In the genomic region with DNA sequence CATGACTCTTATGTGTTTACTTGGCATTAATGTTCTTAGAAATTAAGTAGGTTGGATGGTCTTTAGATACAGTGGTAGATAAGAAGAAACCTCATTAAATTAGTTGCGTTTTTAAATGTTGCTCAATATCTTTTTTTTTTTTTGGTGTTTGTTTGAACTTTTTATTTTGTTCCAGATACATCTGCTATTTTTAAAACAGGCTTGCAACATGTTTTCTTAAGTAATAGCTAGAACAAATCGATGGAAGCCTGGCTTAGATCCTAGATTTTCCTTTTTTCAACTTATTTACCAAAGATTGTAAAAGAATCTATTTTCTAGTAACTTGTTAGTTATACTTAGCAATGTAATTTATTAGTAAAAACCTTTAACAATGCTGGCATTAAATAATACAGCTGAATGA, we compare ENCODE assay signal across 17 cellular contexts. TPM values are rescaled to one million over a fixed set of nuclear protein-coding genes. Genes with fewer than 3 reads are reported as not detected.
DNase-seq lines count a peak whose midpoint lies in the region; ATAC-seq, FAIRE-seq and TF ChIP-seq lines count a peak whose summit lies in the region.
"Had no signal": no experiment of that assay in that cellular context is flagged by ENCODE, and none has a peak within 500 bp of the region (broad histone marks: within the 10 kb centered on the region; RNA-seq: fewer than 3 reads in every experiment).

No MANE protein-coding gene starts in this region.

- no peaks in the 10 kb centered on the region for H3K27me3 Mint-ChIP-seq in T-helper 17 cell
- H3K27me3 Mint-ChIP-seq in effector memory CD8-positive, alpha-beta T cell, result no peaks in the 10 kb centered on the region
- H3K27me3 Mint-ChIP-seq: B cell; CD4-positive, alpha-beta T cell had no signal

- CTCF ChIA-PET in A549 (lab: Yijun Ruan, JAX), result interaction anchor here (1.0 to 2.0 kb wide), 2 partner anchors 83 to 854 kb away, joined by 3 to 9 read pairs; no protein-coding TSS in a partner anchor

- H3K36me3 Mint-ChIP-seq in T-helper 17 cell (ENCODE audit: low read depth), result no peaks in the 10 kb centered on the region
- H3K36me3 Mint-ChIP-seq in effector memory CD8-positive, alpha-beta T cell (ENCODE audit: insufficient read depth), result peaks cover 3% of the 10 kb centered on the region

- peaks cover 11% of the 10 kb centered on the region for H3K4me1 Mint-ChIP-seq in T-helper 17 cell
- no peaks in the 10 kb centered on the region for H3K4me1 Mint-ChIP-seq in effector memory CD8-positive, alpha-beta T cell (ENCODE audit: low read depth in 2 of 2)

- H3K9me3 Mint-ChIP-seq in effector memory CD8-positive, alpha-beta T cell, result no peaks in the 10 kb centered on the region
- H3K9me3 Mint-ChIP-seq: CD4-positive, alpha-beta T cell had no signal

- no peak for TF ChIP-seq RAD21 in A549 (conservative IDR thresholded peaks at IDR 0.05 in 1 of 2, IDR thresholded peaks at IDR 0.05 in 1 of 2)

- H3K4me1 ChIP-seq in A549, result peaks cover 8% of the 10 kb centered on the region

- H3K27ac ChIP-seq in A549, result no peak overlapping the region
- H3K27ac ChIP-seq: GM23248 had no signal

- H3K9me3 ChIP-seq in A549, result no peaks in the 10 kb centered on the region
- no peaks in the 10 kb centered on the region for H3K9me3 ChIP-seq in T-helper 17 cell (ENCODE audit: control insufficient read depth, low read length, poor library complexity, severe bottlenecking)

- no peak for TF ChIP-seq EP300 in A549 (IDR thresholded peaks at IDR 0.05)

- H3K4me3 Mint-ChIP-seq in T-helper 17 cell, result no peak overlapping the region
- H3K4me3 Mint-ChIP-seq in effector memory CD8-positive, alpha-beta T cell, result no peak overlapping the region
- H3K4me3 Mint-ChIP-seq: B cell; CD4-positive, alpha-beta T cell had no signal

- no peak overlapping the region for H3K27ac Mint-ChIP-seq in T-helper 17 cell
- no peak overlapping the region for H3K27ac Mint-ChIP-seq in effector memory CD8-positive, alpha-beta T cell
- H3K27ac Mint-ChIP-seq: B cell; CD4-positive, alpha-beta T cell had no signal

- no peak overlapping the region for H3K4me2 ChIP-seq in A549

- no peak overlapping the region for H3K4me3 ChIP-seq in A549
- H3K4me3 ChIP-seq: GM12878, GM23248 had no signal

- ATAC-seq in A549 (no peak), GM21367 (IDR thresholded peaks at IDR 0.05; ENCODE audit: unreplicated experiment) (no peak), T-helper 17 cell (no peak)
- ATAC-seq in effector memory CD8-positive, alpha-beta T cell (replicated peaks), result no peak
- ATAC-seq: GM12878 had no signal

- no peak for TF ChIP-seq CTCF in A549 (IDR thresholded peaks at IDR 0.05)

- peak; percentile 87 for FAIRE-seq in A549 (lab: Jason Lieb, UNC)
- FAIRE-seq in endometrium (lab: Jason Lieb, UNC), result peak; percentile 64
- peak; percentile 13 for FAIRE-seq in islet of Langerhans (lab: Jason Lieb, UNC)
- FAIRE-seq: GM12878, GM18507 had no signal

- TF ChIP-seq POLR2A in A549 (IDR thresholded peaks at IDR 0.05; ENCODE audit: low read length), result no peak

- DNase-seq in A549 (ENCODE audit: low read depth in 1 of 2, low spot score in 1 of 2), result no peak
- peak; percentile 25 for DNase-seq in amniotic epithelial cell (ENCODE audit: low read depth)
- DNase-seq in T-helper 17 cell, result no peak
- no peak for DNase-seq in effector memory CD8-positive, alpha-beta T cell
- DNase-seq: Calu3; CD4-positive, alpha-beta T cell; DMS 273 treated with DMSO at 0.1 percent for 48 hours; GM23248; H9; IMR-90 had no signal

- POLR2A ChIA-PET in A549 (lab: Yijun Ruan, JAX), result no interaction called here

- WGBS in A549 (ENCODE audit: missing lambda C conversion rate), result 29% methylated on average over 2 of the region's 2 CpGs

TF ChIP-seq in A549, 52 proteins besides CTCF, POLR2A, EP300 and RAD21:
- TF ChIP-seq EHF (CRISPR knock-in tag; IDR thresholded peaks at IDR 0.05) (no peak), CBX8 (IDR thresholded peaks at IDR 0.05) (no peak), CBX2 (IDR thresholded peaks at IDR 0.05; ENCODE audit: borderline replicate concordance, low read depth) (no peak), EHMT2 (IDR thresholded peaks at IDR 0.05; ENCODE audit: low read depth) (no peak), SREBF2 (IDR thresholded peaks at IDR 0.05) (no peak), HOXB13 (CRISPR knock-in tag; IDR thresholded peaks at IDR 0.05; ENCODE audit: low read depth) (no peak), PHF8 (IDR thresholded peaks at IDR 0.05; ENCODE audit: borderline replicate concordance, low read depth) (no peak), FOSB (CRISPR knock-in tag; IDR thresholded peaks at IDR 0.05) (no peak), ZSCAN20 (CRISPR knock-in tag; IDR thresholded peaks at IDR 0.05) (no peak), HOXA7 (CRISPR knock-in tag; IDR thresholded peaks at IDR 0.05) (no peak)
- TF ChIP-seq, protein P1, sequence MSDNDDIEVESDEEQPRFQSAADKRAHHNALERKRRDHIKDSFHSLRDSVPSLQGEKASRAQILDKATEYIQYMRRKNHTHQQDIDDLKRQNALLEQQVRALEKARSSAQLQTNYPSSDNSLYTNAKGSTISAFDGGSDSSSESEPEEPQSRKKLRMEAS (IDR thresholded peaks at IDR 0.05), result no peak
- TF ChIP-seq, protein P2, sequence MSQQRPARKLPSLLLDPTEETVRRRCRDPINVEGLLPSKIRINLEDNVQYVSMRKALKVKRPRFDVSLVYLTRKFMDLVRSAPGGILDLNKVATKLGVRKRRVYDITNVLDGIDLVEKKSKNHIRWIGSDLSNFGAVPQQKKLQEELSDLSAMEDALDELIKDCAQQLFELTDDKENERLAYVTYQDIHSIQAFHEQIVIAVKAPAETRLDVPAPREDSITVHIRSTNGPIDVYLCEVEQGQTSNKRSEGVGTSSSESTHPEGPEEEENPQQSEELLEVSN (IDR thresholded peaks at IDR 0.05; ENCODE audit: borderline replicate concordance, low read depth), result no peak
- TF ChIP-seq, protein P3, sequence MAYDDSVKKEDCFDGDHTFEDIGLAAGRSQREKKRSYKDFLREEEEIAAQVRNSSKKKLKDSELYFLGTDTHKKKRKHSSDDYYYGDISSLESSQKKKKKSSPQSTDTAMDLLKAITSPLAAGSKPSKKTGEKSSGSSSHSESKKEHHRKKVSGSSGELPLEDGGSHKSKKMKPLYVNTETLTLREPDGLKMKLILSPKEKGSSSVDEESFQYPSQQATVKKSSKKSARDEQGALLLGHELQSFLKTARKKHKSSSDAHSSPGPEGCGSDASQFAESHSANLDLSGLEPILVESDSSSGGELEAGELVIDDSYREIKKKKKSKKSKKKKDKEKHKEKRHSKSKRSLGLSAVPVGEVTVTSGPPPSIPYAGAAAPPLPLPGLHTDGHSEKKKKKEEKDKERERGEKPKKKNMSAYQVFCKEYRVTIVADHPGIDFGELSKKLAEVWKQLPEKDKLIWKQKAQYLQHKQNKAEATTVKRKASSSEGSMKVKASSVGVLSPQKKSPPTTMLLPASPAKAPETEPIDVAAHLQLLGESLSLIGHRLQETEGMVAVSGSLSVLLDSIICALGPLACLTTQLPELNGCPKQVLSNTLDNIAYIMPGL (CRISPR knock-in tag; IDR thresholded peaks at IDR 0.05; ENCODE audit: borderline replicate concordance), result no peak
- TF ChIP-seq, protein P4, sequence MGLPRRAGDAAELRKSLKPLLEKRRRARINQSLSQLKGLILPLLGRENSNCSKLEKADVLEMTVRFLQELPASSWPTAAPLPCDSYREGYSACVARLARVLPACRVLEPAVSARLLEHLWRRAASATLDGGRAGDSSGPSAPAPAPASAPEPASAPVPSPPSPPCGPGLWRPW (IDR thresholded peaks at IDR 0.05), result no peak

RNA-seq across cellular contexts. Expression of a gene that starts 9.3 kb away (rescaled TPM):
- polyA plus RNA-seq in A549 (2011; rRNA removed) (11.4 and 12.7 TPM in 2 replicates), A549 (2017; fragmentation: RNase III; extraction: RNeasy Plus Mini Kit Qiagen cat#74134 plus additional on column Dnase treatment) (4.9 to 6.0 TPM (median 5.8 TPM) in 3 replicates)
- polyA plus RNA-seq in A549 (2012; cell fraction: cytosol; rRNA removed), result 2.9 and 3.7 TPM in 2 replicates
- 12.5 and 13.3 TPM in 2 replicates for polyA plus RNA-seq in A549 (2012; cell fraction: nucleus; rRNA removed)
- polyA minus RNA-seq in A549 (2011; rRNA and poly(A)+ RNA removed), result 24.3 and 25.7 TPM in 2 replicates
- total RNA-seq in T-helper 17 cell, result 1 to 10 TPM; 3.6 to 4.4 TPM
- total RNA-seq: A172, Calu3 had no signal
